7 cellular contexts compared by ENCODE assay signal in genomic region chr7:149233655-149234204, GRCh38. TPM values are rescaled to one million over a fixed set of nuclear protein-coding genes. Genes with fewer than 3 reads are reported as not detected.
A peak's percentile ranks its signal among the peaks of the same experiment; 100 is the strongest.
DNase-seq lines count a peak whose midpoint lies in the region; ATAC-seq and TF ChIP-seq lines count a peak whose summit lies in the region.
"Not testable (repeated sequence)": the region's sequence is repeated elsewhere in the genome, so short reads cannot be mapped to it uniquely, and the experiment has no call there.

No MANE protein-coding gene starts in this region.

- H3K27me3 Mint-ChIP-seq in Calu3 (ENCODE audit: unreplicated experiment), result not testable (repeated sequence)

- peak overlapping the region; percentile 5 for H3K27ac Mint-ChIP-seq in Calu3 (ENCODE audit: unreplicated experiment)
- not testable (repeated sequence) for H3K27ac Mint-ChIP-seq in activated naive CD4-positive, alpha-beta T cell treated with anti-CD3 and anti-CD28 coated beads, Interleukin-2, amount 50 U/mL, for 72 hours

- H3K36me3 Mint-ChIP-seq in Calu3 (ENCODE audit: insufficient read depth, unreplicated experiment), result peaks cover 27% of the 10 kb centered on the region
- not testable (repeated sequence) for H3K36me3 Mint-ChIP-seq in activated naive CD4-positive, alpha-beta T cell treated with anti-CD3 and anti-CD28 coated beads, Interleukin-2, amount 50 U/mL, for 72 hours

- BruUV-seq in Calu3 (replicated peaks; lab: Mats Ljungman, UMichigan), result not testable (repeated sequence)

- H3K4me2 ChIP-seq in osteoblast (ENCODE audit: insufficient read depth, low read length), result peak overlapping the region; percentile 77

- POLR2A ChIA-PET in RWPE1 (lab: Yijun Ruan, JAX; ENCODE audit: low non-redundant PET), result not testable (repeated sequence)

- intact Hi-C loops in Calu3 (cut with micrococcal nuclease; ENCODE audit: unreplicated experiment), result not testable (repeated sequence)

- peak; percentile 31 to 38 for ATAC-seq in activated naive CD4-positive, alpha-beta T cell treated with anti-CD3 and anti-CD28 coated beads, Interleukin-2, amount 50 U/mL, for 72 hours

- not testable (repeated sequence) for H3K9me3 Mint-ChIP-seq in Calu3 (ENCODE audit: low read depth, unreplicated experiment); activated naive CD4-positive, alpha-beta T cell treated with anti-CD3 and anti-CD28 coated beads, Interleukin-2, amount 50 U/mL, for 72 hours

- not testable (repeated sequence) for H3K27me3 ChIP-seq in osteoblast (ENCODE audit: insufficient read depth, low read length)

- peak overlapping the region; percentile 56 for H2AFZ ChIP-seq in osteoblast (ENCODE audit: low read length)

- CTCF ChIA-PET in Calu3 (lab: Charles Lee), result interaction anchor here (0.8 to 0.9 kb wide), 2 partner anchors 26 to 51 kb away, joined by 3 read pairs; no protein-coding TSS in a partner anchor
- CTCF ChIA-PET in RWPE1 (lab: Yijun Ruan, JAX), result not testable (repeated sequence)

- H3K9me3 ChIP-seq in osteoblast (ENCODE audit: low read depth, low read length), result not testable (repeated sequence)

- H3K4me3 Mint-ChIP-seq in Calu3 (ENCODE audit: low read depth, unreplicated experiment), result not testable (repeated sequence)

- not testable (repeated sequence) for H3K79me2 ChIP-seq in osteoblast (ENCODE audit: insufficient read depth, low read length)

- peaks cover 22% of the 10 kb centered on the region for H3K4me1 ChIP-seq in osteoblast (ENCODE audit: insufficient read depth, low read length)

- DNase-seq in Calu3, result peak; percentile 54
- DNase-seq in HPDE6-E6E7 (ENCODE audit: extremely low spot score), result peak; percentile 76
- peak; percentile 75 for DNase-seq in RWPE1 (ENCODE audit: low spot score)
- DNase-seq in activated naive CD4-positive, alpha-beta T cell treated with anti-CD3 and anti-CD28 coated beads, Interleukin-2, amount 50 U/mL, for 72 hours (ENCODE audit: low spot score in 2 of 2), result not testable (repeated sequence)
- peak; percentile 76 for DNase-seq in dedifferentiated amniotic fluid mesenchymal stem cell (ENCODE audit: extremely low spot score)
- DNase-seq in fibroblast of the conjunctiva (ENCODE audit: low read depth), result peak; percentile 38
- DNase-seq in osteoblast (ENCODE audit: insufficient read length, low spot score, missing footprints), result peak; percentile 96

- H3K4me3 ChIP-seq in osteoblast (ENCODE audit: insufficient read depth, low read length), result not testable (repeated sequence)

- peak overlapping the region; percentile 94 for H3K27ac ChIP-seq in RWPE1
- H3K27ac ChIP-seq in osteoblast (ENCODE audit: low read depth, low read length), result peak overlapping the region; percentile 92

- TF ChIP-seq CTCF in Calu3 (IDR thresholded peaks at IDR 0.05; ENCODE audit: unreplicated experiment); RWPE1 (conservative IDR thresholded peaks at IDR 0.05; ENCODE audit: low read depth); osteoblast (IDR thresholded peaks at IDR 0.05; ENCODE audit: extremely low read depth, low read depth, low read length): not testable (repeated sequence)

- H3K4me1 Mint-ChIP-seq in Calu3 (ENCODE audit: low read depth, unreplicated experiment), result peaks cover 40% of the 10 kb centered on the region

- H4K20me1 ChIP-seq in osteoblast (ENCODE audit: insufficient read depth, low read length), result not testable (repeated sequence)

- not testable (repeated sequence) for H3K36me3 ChIP-seq in osteoblast (ENCODE audit: insufficient read depth, low read length)

RNA-seq across cellular contexts. Expression of gene ZNF212, which starts 5.7 kb away (rescaled TPM):
- total RNA-seq in Calu3 (2022) (17.2 and 18.5 TPM in 2 replicates), osteoblast (8.5 and 9.0 TPM in 2 replicates)
- 10 to 100 TPM; 12.1 to 13.3 TPM for total RNA-seq in activated naive CD4-positive, alpha-beta T cell treated with anti-CD3 and anti-CD28 coated beads, Interleukin-2, amount 50 U/mL, for 72 hours

RNA-seq across cellular contexts. Expression of gene ZNF783, which starts 28.3 kb away (rescaled TPM):
- 17.8 and 18.1 TPM in 2 replicates for total RNA-seq in Calu3 (2022)
- 10 to 100 TPM in 1 of 2 donors, 1 to 10 TPM in 1; 7.6 to 18.2 TPM for total RNA-seq in activated naive CD4-positive, alpha-beta T cell treated with anti-CD3 and anti-CD28 coated beads, Interleukin-2, amount 50 U/mL, for 72 hours
- total RNA-seq in osteoblast, result 13.3 and 13.4 TPM in 2 replicates

RNA-seq across cellular contexts. Expression of gene ZNF282, which starts 38.4 kb away (rescaled TPM):
- total RNA-seq in Calu3 (2022), result 40.3 and 45.2 TPM in 2 replicates
- 10 to 100 TPM; 23.5 to 35.6 TPM for total RNA-seq in activated naive CD4-positive, alpha-beta T cell treated with anti-CD3 and anti-CD28 coated beads, Interleukin-2, amount 50 U/mL, for 72 hours
- 28.6 and 30.6 TPM in 2 replicates for total RNA-seq in osteoblast
